In the genomic region with DNA sequence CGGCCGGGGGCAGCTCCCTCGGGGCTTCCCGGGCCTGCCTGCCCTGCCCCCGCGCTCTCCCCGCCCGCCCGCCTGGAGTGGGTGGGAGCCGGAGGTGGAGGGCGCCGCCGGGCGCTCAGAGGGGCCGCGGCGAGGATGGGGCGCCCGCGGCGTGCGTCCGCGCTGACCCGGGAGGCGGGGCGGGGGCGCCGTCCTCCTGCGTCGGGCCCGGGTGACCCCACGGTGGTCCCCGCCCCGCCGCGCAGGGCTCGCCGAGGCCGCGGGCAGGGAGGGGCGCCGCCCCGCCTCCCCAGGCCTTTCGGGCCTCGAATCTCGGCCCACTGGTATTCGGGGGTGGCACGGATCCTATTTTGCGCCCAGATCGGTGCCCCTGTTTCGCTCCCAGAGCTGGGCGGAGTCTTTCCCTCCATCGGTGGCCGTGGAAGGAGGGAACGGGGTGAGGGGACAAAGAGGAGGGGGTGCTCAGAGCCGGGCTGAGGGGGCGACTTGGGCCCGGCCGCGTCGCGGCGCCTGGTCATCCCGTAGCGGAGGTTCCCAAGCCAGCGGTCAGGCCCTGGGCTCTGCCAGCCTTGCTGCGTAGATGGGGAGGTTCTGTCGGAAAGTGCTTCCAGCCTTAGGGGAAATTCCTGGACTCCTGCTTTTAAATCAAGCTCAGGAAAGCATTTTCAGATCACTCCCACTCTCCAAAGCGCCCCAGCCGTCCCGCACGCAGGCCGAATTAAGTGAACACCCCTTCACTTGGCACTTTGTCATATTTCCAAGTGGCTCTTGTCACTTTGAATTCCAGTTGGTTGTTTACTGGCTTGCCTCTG, we compare ENCODE assay signal across 1 cellular context.
TF ChIP-seq lines count a peak whose summit lies in the region.

No MANE protein-coding gene starts in this region.

TF ChIP-seq in HEK293, 187 proteins besides CTCF, POLR2A, EP300 and RAD21 (continued from another document and continues in another):
- TF ChIP-seq, protein P1, sequence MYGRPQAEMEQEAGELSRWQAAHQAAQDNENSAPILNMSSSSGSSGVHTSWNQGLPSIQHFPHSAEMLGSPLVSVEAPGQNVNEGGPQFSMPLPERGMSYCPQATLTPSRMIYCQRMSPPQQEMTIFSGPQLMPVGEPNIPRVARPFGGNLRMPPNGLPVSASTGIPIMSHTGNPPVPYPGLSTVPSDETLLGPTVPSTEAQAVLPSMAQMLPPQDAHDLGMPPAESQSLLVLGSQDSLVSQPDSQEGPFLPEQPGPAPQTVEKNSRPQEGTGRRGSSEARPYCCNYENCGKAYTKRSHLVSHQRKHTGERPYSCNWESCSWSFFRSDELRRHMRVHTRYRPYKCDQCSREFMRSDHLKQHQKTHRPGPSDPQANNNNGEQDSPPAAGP (tag by site-specific recombination; IDR thresholded peaks at IDR 0.05), result no peak
- no peak; the same call in 1 of the 2 replicates for TF ChIP-seq ZNF341 (tag by site-specific recombination; IDR thresholded peaks at IDR 0.05; ENCODE audit: low read depth)
- TF ChIP-seq KLF9 (tag by site-specific recombination; IDR thresholded peaks at IDR 0.05; ENCODE audit: low read depth), result no peak
- TF ChIP-seq ZNF514 (tag by site-specific recombination; IDR thresholded peaks at IDR 0.05), result no peak
- TF ChIP-seq ZNF2 (tag by site-specific recombination; IDR thresholded peaks at IDR 0.05), result no peak
- TF ChIP-seq BCL6B (tag by site-specific recombination; IDR thresholded peaks at IDR 0.05), result no peak
- TF ChIP-seq GLIS2 (tag by site-specific recombination; IDR thresholded peaks at IDR 0.05), result no peak
- TF ChIP-seq ZNF121 (tag by site-specific recombination; IDR thresholded peaks at IDR 0.05), result no peak
- no peak for TF ChIP-seq MYNN (tag by site-specific recombination; IDR thresholded peaks at IDR 0.05; ENCODE audit: borderline replicate concordance)
- no peak for TF ChIP-seq YY2 (tag by site-specific recombination; IDR thresholded peaks at IDR 0.05)
- TF ChIP-seq ZBTB7A (tag by site-specific recombination; IDR thresholded peaks at IDR 0.05; ENCODE audit: low read depth), result 0 out of 2 replicates have a peak, but pooled peaks have one; percentile 41
- TF ChIP-seq, protein P2, sequence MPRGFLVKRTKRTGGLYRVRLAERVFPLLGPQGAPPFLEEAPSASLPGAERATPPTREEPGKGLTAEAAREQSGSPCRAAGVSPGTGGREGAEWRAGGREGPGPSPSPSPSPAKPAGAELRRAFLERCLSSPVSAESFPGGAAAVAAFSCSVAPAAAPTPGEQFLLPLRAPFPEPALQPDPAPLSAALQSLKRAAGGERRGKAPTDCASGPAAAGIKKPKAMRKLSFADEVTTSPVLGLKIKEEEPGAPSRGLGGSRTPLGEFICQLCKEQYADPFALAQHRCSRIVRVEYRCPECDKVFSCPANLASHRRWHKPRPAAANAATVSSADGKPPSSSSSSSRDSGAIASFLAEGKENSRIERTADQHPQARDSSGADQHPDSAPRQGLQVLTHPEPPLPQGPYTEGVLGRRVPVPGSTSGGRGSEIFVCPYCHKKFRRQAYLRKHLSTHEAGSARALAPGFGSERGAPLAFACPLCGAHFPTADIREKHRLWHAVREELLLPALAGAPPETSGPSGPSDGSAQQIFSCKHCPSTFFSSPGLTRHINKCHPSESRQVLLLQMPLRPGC (tag by site-specific recombination; IDR thresholded peaks at IDR 0.05), result no peak
- TF ChIP-seq, protein P3, sequence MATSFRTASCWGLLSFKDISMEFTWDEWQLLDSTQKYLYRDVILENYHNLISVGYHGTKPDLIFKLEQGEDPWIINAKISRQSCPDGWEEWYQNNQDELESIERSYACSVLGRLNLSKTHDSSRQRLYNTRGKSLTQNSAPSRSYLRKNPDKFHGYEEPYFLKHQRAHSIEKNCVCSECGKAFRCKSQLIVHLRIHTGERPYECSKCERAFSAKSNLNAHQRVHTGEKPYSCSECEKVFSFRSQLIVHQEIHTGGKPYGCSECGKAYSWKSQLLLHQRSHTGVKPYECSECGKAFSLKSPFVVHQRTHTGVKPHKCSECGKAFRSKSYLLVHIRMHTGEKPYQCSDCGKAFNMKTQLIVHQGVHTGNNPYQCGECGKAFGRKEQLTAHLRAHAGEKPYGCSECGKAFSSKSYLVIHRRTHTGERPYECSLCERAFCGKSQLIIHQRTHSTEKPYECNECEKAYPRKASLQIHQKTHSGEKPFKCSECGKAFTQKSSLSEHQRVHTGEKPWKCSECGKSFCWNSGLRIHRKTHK (tag by site-specific recombination; IDR thresholded peaks at IDR 0.05), result no peak
- TF ChIP-seq ZNF114 (tag by site-specific recombination; IDR thresholded peaks at IDR 0.05), result no peak
- TF ChIP-seq ZSCAN4 (tag by site-specific recombination; IDR thresholded peaks at IDR 0.05), result no peak
- TF ChIP-seq ZNF76 (tag by site-specific recombination; IDR thresholded peaks at IDR 0.05; ENCODE audit: borderline replicate concordance, low read depth), result 0 out of 2 replicates have a peak, but pooled peaks have one; percentile 17
- TF ChIP-seq, protein P4, sequence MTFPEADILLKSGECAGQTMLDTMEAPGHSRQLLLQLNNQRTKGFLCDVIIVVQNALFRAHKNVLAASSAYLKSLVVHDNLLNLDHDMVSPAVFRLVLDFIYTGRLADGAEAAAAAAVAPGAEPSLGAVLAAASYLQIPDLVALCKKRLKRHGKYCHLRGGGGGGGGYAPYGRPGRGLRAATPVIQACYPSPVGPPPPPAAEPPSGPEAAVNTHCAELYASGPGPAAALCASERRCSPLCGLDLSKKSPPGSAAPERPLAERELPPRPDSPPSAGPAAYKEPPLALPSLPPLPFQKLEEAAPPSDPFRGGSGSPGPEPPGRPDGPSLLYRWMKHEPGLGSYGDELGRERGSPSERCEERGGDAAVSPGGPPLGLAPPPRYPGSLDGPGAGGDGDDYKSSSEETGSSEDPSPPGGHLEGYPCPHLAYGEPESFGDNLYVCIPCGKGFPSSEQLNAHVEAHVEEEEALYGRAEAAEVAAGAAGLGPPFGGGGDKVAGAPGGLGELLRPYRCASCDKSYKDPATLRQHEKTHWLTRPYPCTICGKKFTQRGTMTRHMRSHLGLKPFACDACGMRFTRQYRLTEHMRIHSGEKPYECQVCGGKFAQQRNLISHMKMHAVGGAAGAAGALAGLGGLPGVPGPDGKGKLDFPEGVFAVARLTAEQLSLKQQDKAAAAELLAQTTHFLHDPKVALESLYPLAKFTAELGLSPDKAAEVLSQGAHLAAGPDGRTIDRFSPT (tag by site-specific recombination; IDR thresholded peaks at IDR 0.05), result peak; percentile 79
- TF ChIP-seq, protein P5, sequence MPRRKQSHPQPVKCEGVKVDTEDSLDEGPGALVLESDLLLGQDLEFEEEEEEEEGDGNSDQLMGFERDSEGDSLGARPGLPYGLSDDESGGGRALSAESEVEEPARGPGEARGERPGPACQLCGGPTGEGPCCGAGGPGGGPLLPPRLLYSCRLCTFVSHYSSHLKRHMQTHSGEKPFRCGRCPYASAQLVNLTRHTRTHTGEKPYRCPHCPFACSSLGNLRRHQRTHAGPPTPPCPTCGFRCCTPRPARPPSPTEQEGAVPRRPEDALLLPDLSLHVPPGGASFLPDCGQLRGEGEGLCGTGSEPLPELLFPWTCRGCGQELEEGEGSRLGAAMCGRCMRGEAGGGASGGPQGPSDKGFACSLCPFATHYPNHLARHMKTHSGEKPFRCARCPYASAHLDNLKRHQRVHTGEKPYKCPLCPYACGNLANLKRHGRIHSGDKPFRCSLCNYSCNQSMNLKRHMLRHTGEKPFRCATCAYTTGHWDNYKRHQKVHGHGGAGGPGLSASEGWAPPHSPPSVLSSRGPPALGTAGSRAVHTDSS (tag by site-specific recombination; IDR thresholded peaks at IDR 0.05), result no peak
- TF ChIP-seq ZNF211 (tag by site-specific recombination; IDR thresholded peaks at IDR 0.05; ENCODE audit: low read depth), result no peak
- no peak for TF ChIP-seq ZNF292 (tag by site-specific recombination; IDR thresholded peaks at IDR 0.05; ENCODE audit: borderline replicate concordance, low read depth)
- no peak for TF ChIP-seq GFI1B (tag by site-specific recombination; IDR thresholded peaks at IDR 0.05)
- no peak; the same call in 1 of the 2 replicates for TF ChIP-seq EGR2 (tag by site-specific recombination; IDR thresholded peaks at IDR 0.05; ENCODE audit: low read depth)
- TF ChIP-seq, protein P6, sequence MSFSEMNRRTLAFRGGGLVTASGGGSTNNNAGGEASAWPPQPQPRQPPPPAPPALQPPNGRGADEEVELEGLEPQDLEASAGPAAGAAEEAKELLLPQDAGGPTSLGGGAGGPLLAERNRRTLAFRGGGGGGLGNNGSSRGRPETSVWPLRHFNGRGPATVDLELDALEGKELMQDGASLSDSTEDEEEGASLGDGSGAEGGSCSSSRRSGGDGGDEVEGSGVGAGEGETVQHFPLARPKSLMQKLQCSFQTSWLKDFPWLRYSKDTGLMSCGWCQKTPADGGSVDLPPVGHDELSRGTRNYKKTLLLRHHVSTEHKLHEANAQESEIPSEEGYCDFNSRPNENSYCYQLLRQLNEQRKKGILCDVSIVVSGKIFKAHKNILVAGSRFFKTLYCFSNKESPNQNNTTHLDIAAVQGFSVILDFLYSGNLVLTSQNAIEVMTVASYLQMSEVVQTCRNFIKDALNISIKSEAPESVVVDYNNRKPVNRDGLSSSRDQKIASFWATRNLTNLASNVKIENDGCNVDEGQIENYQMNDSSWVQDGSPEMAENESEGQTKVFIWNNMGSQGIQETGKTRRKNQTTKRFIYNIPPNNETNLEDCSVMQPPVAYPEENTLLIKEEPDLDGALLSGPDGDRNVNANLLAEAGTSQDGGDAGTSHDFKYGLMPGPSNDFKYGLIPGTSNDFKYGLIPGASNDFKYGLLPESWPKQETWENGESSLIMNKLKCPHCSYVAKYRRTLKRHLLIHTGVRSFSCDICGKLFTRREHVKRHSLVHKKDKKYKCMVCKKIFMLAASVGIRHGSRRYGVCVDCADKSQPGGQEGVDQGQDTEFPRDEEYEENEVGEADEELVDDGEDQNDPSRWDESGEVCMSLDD (tag by site-specific recombination; IDR thresholded peaks at IDR 0.05), result peak; percentile 83
- TF ChIP-seq ZNF19 (tag by site-specific recombination; IDR thresholded peaks at IDR 0.05; ENCODE audit: low read depth), result no peak
- peak; percentile 61 for TF ChIP-seq ZNF600 (tag by site-specific recombination; IDR thresholded peaks at IDR 0.05)
- no peak for TF ChIP-seq ZBTB48 (tag by site-specific recombination; IDR thresholded peaks at IDR 0.05)
- no peak for TF ChIP-seq ZNF280C (tag by site-specific recombination; IDR thresholded peaks at IDR 0.05)
- no peak for TF ChIP-seq ZNF837 (tag by site-specific recombination; IDR thresholded peaks at IDR 0.05)
- TF ChIP-seq SCRT2 (tag by site-specific recombination; IDR thresholded peaks at IDR 0.05), result no peak
- no peak for TF ChIP-seq AEBP2 (tag by site-specific recombination; IDR thresholded peaks at IDR 0.05; ENCODE audit: borderline replicate concordance)
- TF ChIP-seq SP7 (tag by site-specific recombination; IDR thresholded peaks at IDR 0.05), result 0 out of 2 replicates have a peak, but pooled peaks have one; percentile 19
- TF ChIP-seq ZNF169 (tag by site-specific recombination; IDR thresholded peaks at IDR 0.05), result no peak
- TF ChIP-seq ZNF624 (tag by site-specific recombination; IDR thresholded peaks at IDR 0.05), result no peak
- TF ChIP-seq ZNF155 (tag by site-specific recombination; IDR thresholded peaks at IDR 0.05), result no peak
